In the genomic region with DNA sequence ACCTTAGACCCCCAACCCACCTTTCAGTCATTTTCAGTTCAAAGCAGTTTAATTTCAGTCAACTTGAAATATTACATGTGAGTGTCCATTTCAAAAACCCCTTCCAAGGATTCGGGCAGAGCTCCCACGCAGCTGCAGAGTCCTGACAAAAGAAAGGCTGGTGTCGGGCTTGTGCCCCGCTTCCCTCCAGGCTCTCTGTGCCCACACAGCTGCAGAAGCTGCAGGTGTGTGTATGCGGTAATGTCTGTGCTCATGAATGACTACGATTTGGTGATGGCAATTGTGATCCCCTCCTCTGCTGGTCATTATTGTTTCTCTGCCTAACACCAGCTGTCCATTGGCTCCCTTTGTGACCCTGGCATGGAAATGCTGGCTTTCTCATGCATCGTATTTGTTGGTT, we compare ENCODE assay signal across 15 cellular contexts.
DNase-seq lines count a peak whose midpoint lies in the region; ATAC-seq and TF ChIP-seq lines count a peak whose summit lies in the region.
"Had no signal": no experiment of that assay in that cellular context is flagged by ENCODE, and none has a peak within 500 bp of the region (broad histone marks: within the 10 kb centered on the region; RNA-seq: fewer than 3 reads in every experiment).

No MANE protein-coding gene starts in this region.

- no peaks in the 10 kb centered on the region for H3K4me1 ChIP-seq in transverse colon
- no peaks in the 10 kb centered on the region for H3K4me1 ChIP-seq in naive thymus-derived CD4-positive, alpha-beta T cell (ENCODE audit: control insufficient read depth in 2 of 2, insufficient read depth in 2 of 2, low read length in 2 of 2)
- H3K4me1 ChIP-seq: sigmoid colon, uterus had no signal

- no peaks in the 10 kb centered on the region for H3K36me3 Mint-ChIP-seq in WTC11
- H3K36me3 Mint-ChIP-seq in naive thymus-derived CD4-positive, alpha-beta T cell = peaks cover 0 to 4% (median 0%) of the 10 kb centered on the region in 5 donors
- H3K36me3 Mint-ChIP-seq in natural killer cell = no peaks in the 10 kb centered on the region
- H3K36me3 Mint-ChIP-seq: CD8-positive, alpha-beta T cell had no signal

- TF ChIP-seq CTCF in WTC11 (IDR thresholded peaks at IDR 0.05) (no peak), transverse colon (IDR thresholded peaks at IDR 0.05) (no peak), natural killer cell (IDR thresholded peaks at IDR 0.05) (no peak)

- CTCF ChIA-PET in WTC11 (lab: Charles Lee) = interaction anchor here (0.6 to 2.8 kb wide), 2 partner anchors 15 to 100 kb away, joined by 3 to 9 read pairs; no protein-coding TSS in a partner anchor
- CTCF ChIA-PET in naive thymus-derived CD4-positive, alpha-beta T cell (lab: Charles Lee) = no interaction called here

- H3K27me3 Mint-ChIP-seq in WTC11 (ENCODE audit: low read depth) (no peaks in the 10 kb centered on the region), natural killer cell (ENCODE audit: low read depth in 2 of 2) (no peaks in the 10 kb centered on the region)
- peaks cover 0 to 3% (median 0%) of the 10 kb centered on the region in 5 donors for H3K27me3 Mint-ChIP-seq in naive thymus-derived CD4-positive, alpha-beta T cell
- H3K27me3 Mint-ChIP-seq: effector memory CD8-positive, alpha-beta T cell had no signal

- no peaks in the 10 kb centered on the region for H3K36me3 ChIP-seq in transverse colon
- no peaks in the 10 kb centered on the region for H3K36me3 ChIP-seq in naive thymus-derived CD4-positive, alpha-beta T cell (ENCODE audit: control insufficient read depth in 2 of 3, insufficient read depth in 3 of 3, low read length in 3 of 3)
- H3K36me3 ChIP-seq: sigmoid colon, uterus had no signal

- POLR2A ChIA-PET in WTC11 (lab: Charles Lee) = no interaction called here
- POLR2A ChIA-PET in naive thymus-derived CD4-positive, alpha-beta T cell (lab: Charles Lee) = no interaction called here

- TF ChIP-seq POLR2A in transverse colon (IDR thresholded peaks at IDR 0.05) = no peak

- no peak overlapping the region for H3K27ac ChIP-seq in transverse colon
- no peak overlapping the region for H3K27ac ChIP-seq in naive thymus-derived CD4-positive, alpha-beta T cell (ENCODE audit: low read depth, low read length)
- H3K27ac ChIP-seq: sigmoid colon, uterus had no signal

- H3K4me3 ChIP-seq in transverse colon = no peak overlapping the region
- no peak overlapping the region for H3K4me3 ChIP-seq in naive thymus-derived CD4-positive, alpha-beta T cell (ENCODE audit: low read length)
- H3K4me3 ChIP-seq: sigmoid colon, uterus had no signal

- H3K27ac Mint-ChIP-seq in WTC11 (peak overlapping the region; percentile 33; the same call in 1 of the 2 replicates), natural killer cell (no peak overlapping the region)
- H3K27ac Mint-ChIP-seq in naive thymus-derived CD4-positive, alpha-beta T cell = no peak overlapping the region
- H3K27ac Mint-ChIP-seq: CD8-positive, alpha-beta T cell; effector memory CD8-positive, alpha-beta T cell had no signal

- TF ChIP-seq EP300 in transverse colon (IDR thresholded peaks at IDR 0.05; ENCODE audit: low read depth) = no peak

- H3K4me3 Mint-ChIP-seq in WTC11 (no peak overlapping the region), natural killer cell (no peak overlapping the region)
- no peak overlapping the region for H3K4me3 Mint-ChIP-seq in naive thymus-derived CD4-positive, alpha-beta T cell
- H3K4me3 Mint-ChIP-seq: activated T-cell treated with anti-CD3 and anti-CD28 coated beads, Interleukin-2, amount 50 U/mL, for 4 hours; CD8-positive, alpha-beta T cell; effector memory CD8-positive, alpha-beta T cell had no signal

- ATAC-seq in GM19035 (IDR thresholded peaks at IDR 0.05; ENCODE audit: unreplicated experiment) = peak; percentile 43
- peak; percentile 38 for ATAC-seq in HG03432 (IDR thresholded peaks at IDR 0.05; ENCODE audit: unreplicated experiment)
- peak; percentile 39; the same call in 1 of the 2 replicates for ATAC-seq in WTC11
- ATAC-seq in naive thymus-derived CD4-positive, alpha-beta T cell = no peak
- no peak for ATAC-seq in natural killer cell
- ATAC-seq: activated T-cell treated with anti-CD3 and anti-CD28 coated beads, Interleukin-2, amount 50 U/mL, for 4 hours; CD8-positive, alpha-beta T cell; effector memory CD8-positive, alpha-beta T cell had no signal

- WGBS in transverse colon (ENCODE audit: low coverage in 1 of 2), 2 donors = 73 to 82% methylated on average over 1 to 7 of the region's 7 CpGs

- intact Hi-C loops in posterior cingulate gyrus (cut with DNase I) (no loop called here), transverse colon (cut with DNase I; ENCODE audit: low total_unique reads) (no loop called here), natural killer cell (cut with micrococcal nuclease) (no loop called here)
- intact Hi-C loops in naive thymus-derived CD4-positive, alpha-beta T cell (cut with micrococcal nuclease) = no loop called here

- H3K9me3 Mint-ChIP-seq in WTC11 (no peaks in the 10 kb centered on the region), natural killer cell (peaks cover 6 to 19% of the 10 kb centered on the region in 2 donors)
- no peaks in the 10 kb centered on the region for H3K9me3 Mint-ChIP-seq in naive thymus-derived CD4-positive, alpha-beta T cell
- H3K9me3 Mint-ChIP-seq: activated T-cell treated with anti-CD3 and anti-CD28 coated beads, Interleukin-2, amount 50 U/mL, for 4 hours; CD8-positive, alpha-beta T cell had no signal

- DNase-seq in WTC11 (ENCODE audit: low spot score) (no peak), posterior cingulate gyrus (peak; percentile 35 to 94 (median 43)), transverse colon (no peak), NOMO-1 (lab: John Stamatoyannopoulos, UW; ENCODE audit: unreplicated experiment in 2 of 2) (no peak), natural killer cell (no peak)
- no peak for DNase-seq in naive thymus-derived CD4-positive, alpha-beta T cell
- DNase-seq: activated T-cell treated with anti-CD3 and anti-CD28 coated beads, Interleukin-2, amount 50 U/mL, for 4 hours; CD8-positive, alpha-beta T cell; effector memory CD8-positive, alpha-beta T cell; NCI-H2171 treated with DMSO at 0.1 percent for 48 hours; Right ventricle myocardium superior; sigmoid colon; uterus had no signal

- H3K9me3 ChIP-seq in transverse colon = no peaks in the 10 kb centered on the region
- H3K9me3 ChIP-seq in naive thymus-derived CD4-positive, alpha-beta T cell (ENCODE audit: control insufficient read depth in 2 of 3, low read length in 3 of 3) = no peaks in the 10 kb centered on the region
- H3K9me3 ChIP-seq: sigmoid colon, uterus had no signal

- in situ Hi-C loops in transverse colon (cut with MboI; ENCODE audit: low pct_ligation_motif_present in 1 of 4, low pct_unique_long_range_greater_than_20kb in 1 of 4, low sequenced_read_pairs in 3 of 4) = no loop called here

- H3K4me1 Mint-ChIP-seq in WTC11 (peaks cover 29% of the 10 kb centered on the region), natural killer cell (no peaks in the 10 kb centered on the region)
- H3K4me1 Mint-ChIP-seq in naive thymus-derived CD4-positive, alpha-beta T cell = peaks cover 0 to 2% (median 0%) of the 10 kb centered on the region in 7 donors

- H3K27me3 ChIP-seq in transverse colon = no peaks in the 10 kb centered on the region
- no peaks in the 10 kb centered on the region for H3K27me3 ChIP-seq in naive thymus-derived CD4-positive, alpha-beta T cell (ENCODE audit: control insufficient read depth in 2 of 2, insufficient read depth in 2 of 2, low read length in 2 of 2)
- H3K27me3 ChIP-seq: sigmoid colon, uterus had no signal

TF ChIP-seq in WTC11, 78 proteins besides CTCF, POLR2A, EP300 and RAD21 (continues in another document):
- no peak for TF ChIP-seq CREM (CRISPR knock-in tag; IDR thresholded peaks at IDR 0.05)
- TF ChIP-seq NFATC4 (CRISPR knock-in tag; IDR thresholded peaks at IDR 0.05) = no peak
- TF ChIP-seq NFYB (CRISPR knock-in tag; conservative IDR thresholded peaks at IDR 0.05; ENCODE audit: low read depth) = no peak
- TF ChIP-seq PRDM15 (CRISPR knock-in tag; IDR thresholded peaks at IDR 0.05) = no peak
- no peak for TF ChIP-seq ZSCAN18 (CRISPR knock-in tag; IDR thresholded peaks at IDR 0.05)

Comparison
In these comparisons a context has a peak if more than half of its experiments do, and no peak if none do; other contexts are left out.
1. ATAC-seq: peak in GM19035 (single experiment), HG03432 (single experiment) and WTC11 (single experiment); none in naive thymus-derived CD4-positive, alpha-beta T cell (single experiment) and natural killer cell (0 of 3).
2. DNase-seq: peak in posterior cingulate gyrus (10 of 10); none in WTC11 (single experiment), transverse colon (single experiment), naive thymus-derived CD4-positive, alpha-beta T cell (0 of 9), NOMO-1 (0 of 2) and natural killer cell (single experiment).